8 cellular contexts compared by ENCODE assay signal in the genomic region with DNA sequence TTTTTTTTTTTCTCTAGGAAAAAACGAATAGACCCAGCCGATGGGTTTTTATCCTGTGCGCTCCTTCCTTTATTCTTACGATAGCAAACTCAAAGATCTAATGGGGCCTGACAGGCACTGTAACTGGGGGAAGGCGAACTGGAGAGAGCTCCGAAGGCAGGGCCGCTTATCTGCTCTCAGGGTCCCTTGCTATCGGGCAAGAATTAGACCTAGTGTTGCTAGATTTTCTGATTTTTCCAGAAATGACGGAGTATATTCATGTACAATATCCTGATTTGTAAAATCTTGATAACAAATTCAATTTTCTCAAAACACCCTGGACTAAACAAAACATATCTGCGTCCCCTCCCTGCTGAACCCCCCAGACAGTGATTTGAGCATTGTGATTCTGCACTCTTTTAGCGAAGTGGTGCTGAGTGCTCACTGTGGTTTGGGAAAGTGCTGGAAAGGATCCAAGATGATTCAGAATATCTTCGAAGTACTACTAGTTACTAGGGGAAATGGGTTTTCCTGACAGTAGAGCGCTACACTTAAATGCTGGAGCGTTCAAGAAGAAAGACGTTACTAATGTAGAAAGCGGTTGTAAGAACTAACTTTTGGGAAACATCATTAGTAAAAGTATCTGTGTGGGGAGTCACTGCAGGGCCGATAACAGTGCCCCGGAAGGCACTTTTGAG. TPM values are rescaled to one million over a fixed set of nuclear protein-coding genes. Genes with fewer than 3 reads are reported as not detected.
DNase-seq lines count a peak whose midpoint lies in the region; TF ChIP-seq lines count a peak whose summit lies in the region.

No MANE protein-coding gene starts in this region.

- 19% methylated on average over 18 of the region's 18 CpGs for WGBS in smooth muscle cell (ENCODE audit: low lambda C conversion rate)

- H3K79me2 ChIP-seq in smooth muscle cell (ENCODE audit: low read depth): peaks cover 61% of the 10 kb centered on the region

- no peaks in the 10 kb centered on the region for H3F3A ChIP-seq in smooth muscle cell (ENCODE audit: low read depth)

- in situ Hi-C loops in astrocyte of the cerebellum (cut with HindIII; ENCODE audit: low sequenced_read_pairs): no loop called here

- peak overlapping the region; percentile 49 for H3K4me3 ChIP-seq in A673 (ENCODE audit: low read depth, low read length, poor library complexity, severe bottlenecking)
- peak overlapping the region; percentile 57 for H3K4me3 ChIP-seq in astrocyte of the cerebellum (ENCODE audit: low read depth, low read length)
- peak overlapping the region; percentile 90 for H3K4me3 ChIP-seq in smooth muscle cell

- CTCF ChIA-PET in A673 (lab: Charles Lee): no interaction called here

- peak overlapping the region; percentile 72 for H3K9ac ChIP-seq in smooth muscle cell (ENCODE audit: low read depth)

- peaks cover 77% of the 10 kb centered on the region for H3K27me3 ChIP-seq in A673 (replicated peaks; ENCODE audit: insufficient read depth, low read depth, low read length, poor library complexity)
- H3K27me3 ChIP-seq in smooth muscle cell (ENCODE audit: low read depth): peaks cover 6% of the 10 kb centered on the region

- peaks cover 24% of the 10 kb centered on the region for H4K20me1 ChIP-seq in smooth muscle cell (ENCODE audit: low read depth)

- H2AFZ ChIP-seq in smooth muscle cell (ENCODE audit: low read depth): peak overlapping the region; percentile 75

- TF ChIP-seq CTCF in A673 (conservative IDR thresholded peaks at IDR 0.05; ENCODE audit: low read depth, low read length) (no peak), astrocyte of the cerebellum (IDR thresholded peaks at IDR 0.05; ENCODE audit: low read depth, low read length, missing control alignments) (no peak), smooth muscle cell (IDR thresholded peaks at IDR 0.05; ENCODE audit: borderline replicate concordance, insufficient read depth, poor library complexity, severe bottlenecking) (no peak)

- BruUV-seq in A673 (replicated peaks; lab: Mats Ljungman, UMichigan): no TSS peak

- POLR2A ChIA-PET in A673 (lab: Charles Lee; ENCODE audit: low non-redundant PET): interaction anchor here (0.6 kb wide), 1 partner anchor 22 kb away, joined by 3 read pairs; no protein-coding TSS in a partner anchor

- H3K9me3 ChIP-seq in A673 (ENCODE audit: low read depth, low read length, poor library complexity, severe bottlenecking): no peaks in the 10 kb centered on the region
- no peaks in the 10 kb centered on the region for H3K9me3 ChIP-seq in smooth muscle cell (replicated peaks; ENCODE audit: low read depth)

- H3K36me3 ChIP-seq in A673 (ENCODE audit: insufficient read depth, low read length, poor library complexity, severe bottlenecking) (no peaks in the 10 kb centered on the region), smooth muscle cell (ENCODE audit: low read depth) (no peaks in the 10 kb centered on the region)

- DNase-seq in A673 (ENCODE audit: low spot score) (peak; percentile 42), HS-5 (ENCODE audit: low read depth) (peak; percentile 77), astrocyte of the cerebellum (ENCODE audit: low read depth) (peak; percentile 49), iPS-NIHi7 (ENCODE audit: extremely low spot score) (peak; percentile 35), smooth muscle cell (lab: John Stamatoyannopoulos, UW; ENCODE audit: unreplicated experiment) (no peak), NCI-H2081 (lab: John Stamatoyannopoulos, UW) (no peak), retina (no peak), islet precursor cell (no peak)

- H3K4me1 ChIP-seq in A673 (ENCODE audit: insufficient read depth, low read length, poor library complexity, severe bottlenecking) (no peaks in the 10 kb centered on the region), smooth muscle cell (ENCODE audit: low read depth) (peaks cover 5% of the 10 kb centered on the region)

- peak overlapping the region; percentile 98 for H3K4me2 ChIP-seq in smooth muscle cell

- intact Hi-C loops in A673 (cut with micrococcal nuclease; ENCODE audit: unreplicated experiment): loop anchor here (5.0 kb wide), 1 partner anchor 352 kb away; no protein-coding TSS in a partner anchor

- H3K27ac ChIP-seq in A673 (ENCODE audit: low read depth, low read length, poor library complexity, severe bottlenecking) (no peak overlapping the region), smooth muscle cell (ENCODE audit: low read depth) (peak overlapping the region; percentile 41)

RNA-seq across cellular contexts. Expression of gene STXBP6, which starts 0.7 kb away (rescaled TPM):
- 5.3 and 6.2 TPM in 2 replicates for total RNA-seq in A673 (2021)
- total RNA-seq in smooth muscle cell: 144 and 160 TPM in 2 replicates
- polyA plus RNA-seq in smooth muscle cell: 138 and 170 TPM in 2 replicates

Comparison
In these comparisons a context has a peak if more than half of its experiments do, and no peak if none do; other contexts are left out.
1. DNase-seq: peak in A673 (single experiment), HS-5 (single experiment), astrocyte of the cerebellum (single experiment) and iPS-NIHi7 (single experiment); none in smooth muscle cell (single experiment), NCI-H2081 (0 of 2), retina (single experiment) and islet precursor cell (single experiment).
2. RNA of gene STXBP6, which starts 0.7 kb away (total RNA-seq): 144 to 160 TPM in smooth muscle cell; 5.3 to 6.2 TPM in A673; every median in the first group is over 10 times any median in the second.
3. Peak in every context shown above with its lines, with median percentiles within 50 percentile points of each other: H3K4me3 ChIP-seq.